ENCODE assay signal across 15 cellular contexts in the genomic region with DNA sequence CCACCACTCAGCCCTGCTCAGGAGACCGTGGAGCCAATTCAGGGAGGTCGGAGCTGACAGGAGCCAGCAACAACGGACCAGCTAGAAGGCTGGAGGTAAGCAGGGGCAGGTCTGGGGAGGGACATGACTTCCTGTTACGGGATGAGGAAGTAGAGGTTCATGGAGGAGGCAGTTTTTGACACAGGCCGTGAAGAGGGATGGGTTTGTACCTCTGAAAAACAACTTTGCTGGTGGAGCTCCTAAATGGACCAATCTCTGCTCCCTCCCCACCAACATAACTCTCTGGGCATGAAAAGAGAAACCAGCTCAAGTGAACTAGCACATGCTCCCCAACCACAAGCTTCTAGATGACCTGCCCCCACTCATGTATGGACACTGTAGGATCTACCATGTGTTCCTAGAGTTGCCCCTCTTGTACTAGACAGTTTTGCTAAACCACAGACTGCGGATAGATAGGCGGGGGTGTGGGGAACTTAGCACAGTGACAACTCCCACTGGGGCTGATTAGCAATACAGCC. TPM values are rescaled to one million over a fixed set of nuclear protein-coding genes. Genes with fewer than 3 reads are reported as not detected.
DNase-seq lines count a peak whose midpoint lies in the region; ATAC-seq, FAIRE-seq and TF ChIP-seq lines count a peak whose summit lies in the region.
"Had no signal": no experiment of that assay in that cellular context is flagged by ENCODE, and none has a peak within 500 bp of the region (broad histone marks: within the 10 kb centered on the region; RNA-seq: fewer than 3 reads in every experiment).

No MANE protein-coding gene starts in this region.

- H3K27me3 ChIP-seq in HepG2 (ENCODE audit: control insufficient read depth in 1 of 2, insufficient read depth in 2 of 2, low read length in 2 of 2), result no peaks in the 10 kb centered on the region
- H3K27me3 ChIP-seq: body of pancreas had no signal

- no peak overlapping the region for H3K4me3 ChIP-seq in HepG2 (replicated peaks in 1 of 3; ENCODE audit: insufficient read depth in 1 of 3, low read depth in 2 of 3, low read length in 3 of 3)
- H3K4me3 ChIP-seq: body of pancreas had no signal

- POLR2A ChIA-PET in HepG2 (lab: Yijun Ruan, JAX), result interaction anchor here (1.6 kb wide), 1 partner anchor 32 kb away, joined by 5 read pairs; the partner anchor contains the start of gene RALGAPA2

- TF ChIP-seq EP300 in HepG2 (IDR thresholded peaks at IDR 0.05; ENCODE audit: low read depth in 2 of 2, low read length in 2 of 2) (no peak), HepG2 (CRISPR knock-in tag; IDR thresholded peaks at IDR 0.05; ENCODE audit: borderline replicate concordance) (no peak)

- H3K9ac ChIP-seq in HepG2 (ENCODE audit: insufficient read depth, low read depth, low read length), result no peak overlapping the region

- peak; percentile 61 for ATAC-seq in GM21723 (IDR thresholded peaks at IDR 0.05; ENCODE audit: unreplicated experiment)
- no peak for ATAC-seq in HepG2
- no peak for ATAC-seq in HG03442 (IDR thresholded peaks at IDR 0.05; ENCODE audit: unreplicated experiment)
- ATAC-seq in HG03460 (IDR thresholded peaks at IDR 0.05; ENCODE audit: unreplicated experiment), result no peak
- ATAC-seq: activated CD8-positive, alpha-beta memory T cell treated with anti-CD3 and anti-CD28 coated beads, Interleukin-2, amount 10 ng/mL, durations not matched to agents 7 days and 5 days; body of pancreas had no signal

- no peak overlapping the region for H3K27ac ChIP-seq in HepG2 (ENCODE audit: extremely low read length, insufficient read depth, low read length)
- H3K27ac ChIP-seq: body of pancreas had no signal

- no peak for TF ChIP-seq CTCF in HepG2 (CRISPR knock-in tag; IDR thresholded peaks at IDR 0.05)

- H3K9me3 ChIP-seq in HepG2 (ENCODE audit: low read length), result no peaks in the 10 kb centered on the region
- H3K9me3 ChIP-seq: body of pancreas had no signal

- H3K4me1 ChIP-seq in HepG2 (ENCODE audit: insufficient read depth, low read length), result peaks cover 20% of the 10 kb centered on the region

- H3K79me2 ChIP-seq in HepG2 (ENCODE audit: insufficient read depth, low read length), result peaks cover 4% of the 10 kb centered on the region

- peaks cover 14% of the 10 kb centered on the region; the same call in 1 of the 2 replicates for H4K20me1 ChIP-seq in HepG2 (ENCODE audit: insufficient read depth, low read length)

- H2AFZ ChIP-seq in HepG2 (ENCODE audit: low read length), result no peak overlapping the region

- in situ Hi-C loops in HepG2 (cut with HindIII; ENCODE audit: extremely low pct_ligation_motif_present, low pct_unique_long_range_greater_than_20kb), result no loop called here

- H3K4me2 ChIP-seq in HepG2 (ENCODE audit: low read depth, low read length), result no peak overlapping the region

- peaks cover 0 to 5% of the 10 kb centered on the region in 2 experiments; a peak in 1 of 5 replicates for H3K36me3 ChIP-seq in HepG2 (replicated peaks in 1 of 2; ENCODE audit: control insufficient read depth in 1 of 2, insufficient read depth in 2 of 2, low read length in 2 of 2)

- no peak for TF ChIP-seq RAD21 in HepG2 (CRISPR knock-in tag; IDR thresholded peaks at IDR 0.05)

- peak; percentile 72 for DNase-seq in CMK (ENCODE audit: low read depth)
- peak; percentile 63 to 69 for DNase-seq in NOMO-1 (lab: John Stamatoyannopoulos, UW; ENCODE audit: unreplicated experiment in 2 of 2)
- no peak for DNase-seq in HepG2 (ENCODE audit: low spot score)
- DNase-seq in NCI-H2196 (lab: John Stamatoyannopoulos, UW; ENCODE audit: unreplicated experiment), result no peak
- no peak for DNase-seq in glomerular visceral epithelial cell (ENCODE audit: extremely low spot score)
- DNase-seq: activated CD8-positive, alpha-beta memory T cell treated with anti-CD3 and anti-CD28 coated beads, Interleukin-2, amount 10 ng/mL, durations not matched to agents 7 days and 5 days; body of pancreas; COR-L47; GOT3; islet precursor cell; NCI-H2081; trophoblast cell had no signal

- CTCF ChIA-PET in HepG2 (lab: Yijun Ruan, JAX; ENCODE audit: low intra/inter-chr PET ratio, low total read pairs), result no interaction called here

- BruUV-seq in HepG2 (replicated peaks; lab: Mats Ljungman, UMichigan), result no TSS peak

- intact Hi-C loops in HepG2 (cut with micrococcal nuclease; ENCODE audit: unreplicated experiment), result no loop called here

- peak; percentile 36 for FAIRE-seq in HepG2 (lab: Jason Lieb, UNC)

- WGBS in HepG2 (ENCODE audit: low lambda C conversion rate), result 96% methylated on average over 7 of the region's 7 CpGs

- TF ChIP-seq POLR2A in HepG2 (IDR thresholded peaks at IDR 0.05; ENCODE audit: insufficient read depth in 1 of 2, low read depth in 2 of 2, low read length in 2 of 2), result no peak

TF ChIP-seq in HepG2, 621 proteins besides CTCF, POLR2A, EP300 and RAD21:
- TF ChIP-seq HDAC6 (IDR thresholded peaks at IDR 0.05; ENCODE audit: low read depth, low read length), result no peak
- TF ChIP-seq ZBTB20 (CRISPR knock-in tag; IDR thresholded peaks at IDR 0.05; ENCODE audit: borderline replicate concordance, low read depth), result peak; percentile 33; the same call in 1 of the 2 replicates
- TF ChIP-seq ZBTB7B (CRISPR knock-in tag; IDR thresholded peaks at IDR 0.05), result no peak
- no peak for TF ChIP-seq ZNF253 (CRISPR knock-in tag; IDR thresholded peaks at IDR 0.05; ENCODE audit: borderline replicate concordance)
- TF ChIP-seq, protein P1, sequence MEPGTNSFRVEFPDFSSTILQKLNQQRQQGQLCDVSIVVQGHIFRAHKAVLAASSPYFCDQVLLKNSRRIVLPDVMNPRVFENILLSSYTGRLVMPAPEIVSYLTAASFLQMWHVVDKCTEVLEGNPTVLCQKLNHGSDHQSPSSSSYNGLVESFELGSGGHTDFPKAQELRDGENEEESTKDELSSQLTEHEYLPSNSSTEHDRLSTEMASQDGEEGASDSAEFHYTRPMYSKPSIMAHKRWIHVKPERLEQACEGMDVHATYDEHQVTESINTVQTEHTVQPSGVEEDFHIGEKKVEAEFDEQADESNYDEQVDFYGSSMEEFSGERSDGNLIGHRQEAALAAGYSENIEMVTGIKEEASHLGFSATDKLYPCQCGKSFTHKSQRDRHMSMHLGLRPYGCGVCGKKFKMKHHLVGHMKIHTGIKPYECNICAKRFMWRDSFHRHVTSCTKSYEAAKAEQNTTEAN (CRISPR knock-in tag; conservative IDR thresholded peaks at IDR 0.05), result no peak
- no peak for TF ChIP-seq FOXA3 (CRISPR knock-in tag; IDR thresholded peaks at IDR 0.05)
- TF ChIP-seq MTA1 (CRISPR knock-in tag; IDR thresholded peaks at IDR 0.05; ENCODE audit: borderline replicate concordance), result no peak
- no peak for TF ChIP-seq MAX (IDR thresholded peaks at IDR 0.05)
- no peak for TF ChIP-seq ZFP82 (CRISPR knock-in tag; IDR thresholded peaks at IDR 0.05; ENCODE audit: borderline replicate concordance)
- 0 out of 2 replicates have a peak, but pooled peaks have one; percentile 51 for TF ChIP-seq THAP7 (CRISPR knock-in tag; IDR thresholded peaks at IDR 0.05)
- TF ChIP-seq ZSCAN29 (CRISPR knock-in tag; conservative IDR thresholded peaks at IDR 0.05), result no peak
- no peak for TF ChIP-seq ZNF33B (CRISPR knock-in tag; IDR thresholded peaks at IDR 0.05)
- TF ChIP-seq ZBTB44 (CRISPR knock-in tag; IDR thresholded peaks at IDR 0.05), result no peak

RNA-seq across cellular contexts. Expression of gene RALGAPA2, which starts 31.4 kb away (rescaled TPM):
- 17.7 and 18.3 TPM in 2 replicates for total RNA-seq in HepG2 (2016; rRNA removed; fragmentation: Illumina TruSeq; extraction: Trizol)
- 3.1 and 4.5 TPM in 2 replicates for total RNA-seq in HepG2 (2016; cell fraction: cytosol; rRNA removed; fragmentation: Illumina TruSeq; extraction: Trizol; ENCODE audit: low read depth)
- 16.3 and 18.8 TPM in 2 replicates for total RNA-seq in HepG2 (2016; cell fraction: insoluble cytoplasmic fraction; rRNA removed; fragmentation: Illumina TruSeq; extraction: Trizol)
- total RNA-seq in HepG2 (2016; cell fraction: membrane; rRNA removed; fragmentation: Illumina TruSeq; extraction: Trizol), result 6.5 and 7.8 TPM in 2 replicates
- 29.6 and 31.7 TPM in 2 replicates for total RNA-seq in HepG2 (2016; cell fraction: nucleus; rRNA removed; fragmentation: Illumina TruSeq; extraction: Trizol)
- 13.8 and 15.7 TPM in 2 replicates for polyA plus RNA-seq in HepG2 (2011; rRNA removed)
- polyA plus RNA-seq in HepG2 (2011; cell fraction: cytosol; rRNA removed), result 8.0 and 13.3 TPM in 2 replicates
- 38.4 and 38.5 TPM in 2 replicates for polyA plus RNA-seq in HepG2 (2011; cell fraction: nucleus; rRNA removed)
- polyA plus RNA-seq in HepG2 (2012), result 18.4 and 27.5 TPM in 2 replicates
- 0.49 and 0.67 TPM in 2 replicates for polyA plus RNA-seq in HepG2 (2016; cell fraction: cytosol; fragmentation: Illumina TruSeq; extraction: Trizol; ENCODE audit: low read depth)
- 8.9 and 11.7 TPM in 2 replicates for polyA plus RNA-seq in HepG2 (2016; cell fraction: insoluble cytoplasmic fraction; fragmentation: Illumina TruSeq; extraction: Trizol; ENCODE audit: low read depth)
- polyA plus RNA-seq in HepG2 (2016; cell fraction: membrane; fragmentation: Illumina TruSeq; extraction: Trizol; ENCODE audit: low read depth), result 1.2 and 1.7 TPM in 2 replicates
- 17.2 and 18.1 TPM in 2 replicates for polyA plus RNA-seq in HepG2 (2016; cell fraction: nucleus; fragmentation: Illumina TruSeq; extraction: Trizol; ENCODE audit: insufficient read depth, low read depth)
- polyA minus RNA-seq in HepG2 (2011; rRNA and poly(A)+ RNA removed; ENCODE audit: low replicate concordance), result 7.3 and 40.9 TPM in 2 replicates
- polyA minus RNA-seq in HepG2 (2011; cell fraction: cytosol; rRNA and poly(A)+ RNA removed), result 20.8 and 29.0 TPM in 2 replicates
- 158 and 172 TPM in 2 replicates for polyA minus RNA-seq in HepG2 (2011; cell fraction: nucleus; rRNA and poly(A)+ RNA removed)

Comparison
In these comparisons a context has a peak if more than half of its experiments do, and no peak if none do; other contexts are left out.
1. DNase-seq: peak in CMK (single experiment) and NOMO-1 (2 of 2); none in HepG2 (single experiment), NCI-H2196 (single experiment) and glomerular visceral epithelial cell (single experiment).